Comparison of ENCODE assay signal across 10 cellular contexts in genomic region chr7:36949711-36950600, GRCh38.
DNase-seq lines count a peak whose midpoint lies in the region; ATAC-seq and TF ChIP-seq lines count a peak whose summit lies in the region.
"Had no signal": no experiment of that assay in that cellular context is flagged by ENCODE, and none has a peak within 500 bp of the region (broad histone marks: within the 10 kb centered on the region; RNA-seq: fewer than 3 reads in every experiment).

No MANE protein-coding gene starts in this region.

- H3K4me3 Mint-ChIP-seq in CD8-positive, alpha-beta T cell: no peak overlapping the region
- H3K4me3 Mint-ChIP-seq in WTC11: no peak overlapping the region
- no peak overlapping the region for H3K4me3 Mint-ChIP-seq in activated T-helper 17 cell treated with anti-CD3 and anti-CD28 coated beads, Interleukin-2, amount 50 U/mL, for 72 hours

- intact Hi-C loops in CD8-positive, alpha-beta T cell (cut with DNase I, micrococcal nuclease): no loop called here
- intact Hi-C loops in lower lobe of right lung (cut with DNase I): no loop called here

- no peaks in the 10 kb centered on the region for H3K36me3 ChIP-seq in CD8-positive, alpha-beta T cell (ENCODE audit: insufficient read depth, low read length)
- no peaks in the 10 kb centered on the region for H3K36me3 ChIP-seq in lower lobe of right lung
- H3K36me3 ChIP-seq in HAP-1 (replicated peaks): no peaks in the 10 kb centered on the region
- H3K36me3 ChIP-seq: SJSA1 had no signal

- no peak overlapping the region for H3K4me3 ChIP-seq in CD8-positive, alpha-beta T cell (ENCODE audit: low read depth, low read length)
- H3K4me3 ChIP-seq in lower lobe of right lung (no peak overlapping the region), HAP-1 (no peak overlapping the region)
- H3K4me3 ChIP-seq: SJSA1 had no signal

- ATAC-seq in CD8-positive, alpha-beta T cell: no peak
- ATAC-seq in WTC11: peak; percentile 72
- peak; percentile 58 to 63 for ATAC-seq in lower lobe of right lung
- no peak for ATAC-seq in activated T-helper 17 cell treated with anti-CD3 and anti-CD28 coated beads, Interleukin-2, amount 50 U/mL, for 72 hours (replicated peaks)
- ATAC-seq in GM19395 (IDR thresholded peaks at IDR 0.05; ENCODE audit: unreplicated experiment): no peak

- peaks cover 10% of the 10 kb centered on the region for H3K4me1 Mint-ChIP-seq in CD8-positive, alpha-beta T cell (ENCODE audit: low read depth)
- peaks cover 35% of the 10 kb centered on the region for H3K4me1 Mint-ChIP-seq in WTC11
- peaks cover 4% of the 10 kb centered on the region for H3K4me1 Mint-ChIP-seq in activated T-helper 17 cell treated with anti-CD3 and anti-CD28 coated beads, Interleukin-2, amount 50 U/mL, for 72 hours

- peaks cover 45% of the 10 kb centered on the region for H3K9me3 Mint-ChIP-seq in CD8-positive, alpha-beta T cell
- H3K9me3 Mint-ChIP-seq in WTC11: peaks cover 32% of the 10 kb centered on the region
- peaks cover 26% of the 10 kb centered on the region for H3K9me3 Mint-ChIP-seq in activated T-helper 17 cell treated with anti-CD3 and anti-CD28 coated beads, Interleukin-2, amount 50 U/mL, for 72 hours

- peaks cover 7% of the 10 kb centered on the region for H3K9me3 ChIP-seq in CD8-positive, alpha-beta T cell (ENCODE audit: low read length)
- no peaks in the 10 kb centered on the region for H3K9me3 ChIP-seq in lower lobe of right lung
- H3K9me3 ChIP-seq in HAP-1: no peaks in the 10 kb centered on the region
- H3K9me3 ChIP-seq: SJSA1 had no signal

- no peak for DNase-seq in CD8-positive, alpha-beta T cell
- peak; percentile 3 for DNase-seq in M059J (ENCODE audit: low read depth)
- DNase-seq in WTC11 (ENCODE audit: low spot score): no peak
- no peak for DNase-seq in lower lobe of right lung
- DNase-seq in GM13977 (ENCODE audit: low spot score): no peak
- no peak for DNase-seq in HAP-1 (ENCODE audit: low spot score in 2 of 2)
- DNase-seq: cerebellar nuclear complex had no signal

- in situ Hi-C loops in GM13977 (cut with MboI; ENCODE audit: low pct_unique_long_range_greater_than_20kb, low sequenced_read_pairs, unreplicated experiment): no loop called here
- in situ Hi-C loops in HAP-1 (cut with MboI; ENCODE audit: low sequenced_read_pairs): loop anchor here (25.0 kb wide), 1 partner anchor 463 kb away; no protein-coding TSS in a partner anchor

- no peaks in the 10 kb centered on the region for H3K27me3 Mint-ChIP-seq in CD8-positive, alpha-beta T cell (ENCODE audit: low read depth)
- H3K27me3 Mint-ChIP-seq in WTC11 (ENCODE audit: low read depth): no peaks in the 10 kb centered on the region; the same call in 1 of the 2 replicates
- H3K27me3 Mint-ChIP-seq in activated T-helper 17 cell treated with anti-CD3 and anti-CD28 coated beads, Interleukin-2, amount 50 U/mL, for 72 hours: no peaks in the 10 kb centered on the region

- no peak for TF ChIP-seq CTCF in CD8-positive, alpha-beta T cell (IDR thresholded peaks at IDR 0.05)
- TF ChIP-seq CTCF in WTC11 (IDR thresholded peaks at IDR 0.05) (no peak), lower lobe of right lung (IDR thresholded peaks at IDR 0.05) (no peak), GM13977 (IDR thresholded peaks at IDR 0.05; ENCODE audit: extremely low read depth, insufficient read depth, missing control alignments) (no peak)

- CTCF ChIA-PET in CD8-positive, alpha-beta T cell (lab: Charles Lee): no interaction called here
- CTCF ChIA-PET in WTC11 (lab: Charles Lee): interaction anchor here (1.2 to 1.5 kb wide), 2 partner anchors 17 to 232 kb away, joined by 4 to 5 read pairs; no protein-coding TSS in a partner anchor

- no peaks in the 10 kb centered on the region for H3K27me3 ChIP-seq in CD8-positive, alpha-beta T cell (ENCODE audit: insufficient read depth, low read length)
- H3K27me3 ChIP-seq in lower lobe of right lung (ENCODE audit: low read depth) (no peaks in the 10 kb centered on the region), HAP-1 (ENCODE audit: low read depth) (no peaks in the 10 kb centered on the region)
- H3K27me3 ChIP-seq: SJSA1 had no signal

- peaks cover 83% of the 10 kb centered on the region for H3K36me3 Mint-ChIP-seq in CD8-positive, alpha-beta T cell
- H3K36me3 Mint-ChIP-seq in WTC11: peaks cover 3% of the 10 kb centered on the region
- peaks cover 46% of the 10 kb centered on the region for H3K36me3 Mint-ChIP-seq in activated T-helper 17 cell treated with anti-CD3 and anti-CD28 coated beads, Interleukin-2, amount 50 U/mL, for 72 hours (ENCODE audit: low read depth)

- peak overlapping the region; percentile 28 for H3K27ac Mint-ChIP-seq in CD8-positive, alpha-beta T cell
- H3K27ac Mint-ChIP-seq in WTC11: no peak overlapping the region
- no peak overlapping the region for H3K27ac Mint-ChIP-seq in activated T-helper 17 cell treated with anti-CD3 and anti-CD28 coated beads, Interleukin-2, amount 50 U/mL, for 72 hours

- POLR2A ChIA-PET in CD8-positive, alpha-beta T cell (lab: Charles Lee): interaction anchor here (1.0 kb wide), 1 partner anchor 18 kb away, joined by 3 read pairs; no protein-coding TSS in a partner anchor
- POLR2A ChIA-PET in WTC11 (lab: Charles Lee): no interaction called here

- no peaks in the 10 kb centered on the region for H3K4me1 ChIP-seq in CD8-positive, alpha-beta T cell (ENCODE audit: insufficient read depth, low read length)
- H3K4me1 ChIP-seq in lower lobe of right lung (peaks cover 13% of the 10 kb centered on the region), HAP-1 (no peaks in the 10 kb centered on the region)
- H3K4me1 ChIP-seq: SJSA1 had no signal

- no peak overlapping the region for H3K27ac ChIP-seq in CD8-positive, alpha-beta T cell (ENCODE audit: low read depth, low read length)
- no peak overlapping the region for H3K27ac ChIP-seq in lower lobe of right lung
- H3K27ac ChIP-seq: SJSA1 had no signal

TF ChIP-seq in WTC11, 78 proteins besides CTCF, POLR2A, EP300 and RAD21:
- TF ChIP-seq GABPB1 (CRISPR knock-in tag; IDR thresholded peaks at IDR 0.05): peak; percentile 75
- TF ChIP-seq IRF2 (CRISPR knock-in tag; IDR thresholded peaks at IDR 0.05; ENCODE audit: borderline replicate concordance, low read depth): no peak
- TF ChIP-seq E2F5 (CRISPR knock-in tag; IDR thresholded peaks at IDR 0.05): no peak
- TF ChIP-seq MYBL2 (CRISPR knock-in tag; IDR thresholded peaks at IDR 0.05): no peak
- TF ChIP-seq ETV6 (CRISPR knock-in tag; IDR thresholded peaks at IDR 0.05): 0 out of 2 replicates have a peak, but pooled peaks have one; percentile 32

Comparison
In these comparisons a context has a peak if more than half of its experiments do, and no peak if none do; other contexts are left out.
1. ATAC-seq: peak in WTC11 (single experiment) and lower lobe of right lung (2 of 2); none in CD8-positive, alpha-beta T cell (single experiment), activated T-helper 17 cell treated with anti-CD3 and anti-CD28 coated beads, Interleukin-2, amount 50 U/mL, for 72 hours (single experiment) and GM19395 (single experiment).